16 cellular contexts compared by ENCODE assay signal in genomic region chr6:52454556-52454955, GRCh38. TPM values are rescaled to one million over a fixed set of nuclear protein-coding genes. Genes with fewer than 3 reads are reported as not detected.
DNase-seq lines count a peak whose midpoint lies in the region; ATAC-seq and FAIRE-seq lines count a peak whose summit lies in the region.
"Had no signal": no experiment of that assay in that cellular context is flagged by ENCODE, and none has a peak within 500 bp of the region (broad histone marks: within the 10 kb centered on the region; RNA-seq: fewer than 3 reads in every experiment).

No MANE protein-coding gene starts in this region.

- no peaks in the 10 kb centered on the region for H3K27me3 ChIP-seq in aorta (ENCODE audit: control insufficient read depth in 1 of 2, insufficient read depth in 2 of 2, low read length in 1 of 2)
- H3K27me3 ChIP-seq in right cardiac atrium (ENCODE audit: control insufficient read depth, insufficient read depth), result no peaks in the 10 kb centered on the region
- H3K27me3 ChIP-seq: neutrophil had no signal

- 63 to 95% methylated on average over 2 of the region's 2 CpGs for WGBS in aorta, 2 donors
- 93% methylated on average over 2 of the region's 2 CpGs for WGBS in right cardiac atrium

- in situ Hi-C loops in Caki2 (cut with HindIII; ENCODE audit: low pct_unique_long_range_greater_than_20kb, low sequenced_read_pairs), result no loop called here

- DNase-seq in Caki2 (ENCODE audit: low read depth) (peak; percentile 62), HTR-8/SVneo (ENCODE audit: insufficient read length, low spot score) (peak; percentile 14), astrocyte of the hippocampus (ENCODE audit: low read depth, low spot score) (peak; percentile 57), kidney glomerular epithelial cell (lab: John Stamatoyannopoulos, UW) (peak; percentile 80), aorta (no peak), right cardiac atrium (no peak), iPS-NIHi11 (ENCODE audit: low spot score) (no peak)
- DNase-seq: activated naive CD4-positive, alpha-beta T cell; Caco-2; caudate nucleus; NCI-H1417; NCI-H446 treated with DMSO at 0.1 percent for 48 hours; OCI-M1; stimulated activated CD4-positive, alpha-beta T cell treated with anti-CD3 and anti-CD28 coated beads, Interleukin-12 subunit alpha, Interleukin-12 subunit beta, amount 100 ng/mL, for 4 hours had no signal

- ATAC-seq in aorta (ENCODE audit: low FRiP score) (no peak), right cardiac atrium (no peak), GM19351 (IDR thresholded peaks at IDR 0.05; ENCODE audit: unreplicated experiment) (no peak)

- FAIRE-seq in HTR-8/SVneo (lab: Jason Lieb, UNC), result no peak

- H3K27ac ChIP-seq in aorta (ENCODE audit: low read depth in 1 of 2, low read length in 2 of 2), result no peak overlapping the region
- H3K27ac ChIP-seq in right cardiac atrium (ENCODE audit: low read length), result no peak overlapping the region
- H3K27ac ChIP-seq: neutrophil had no signal

- no peak overlapping the region for H3K4me3 ChIP-seq in aorta (ENCODE audit: low read length in 2 of 2)
- H3K4me3 ChIP-seq in right cardiac atrium (ENCODE audit: low read length), result no peak overlapping the region

- no peaks in the 10 kb centered on the region for H3K36me3 ChIP-seq in aorta (ENCODE audit: control insufficient read depth in 1 of 2, insufficient read depth in 2 of 2, low read length in 1 of 2)
- H3K36me3 ChIP-seq: neutrophil had no signal

- H3K4me1 ChIP-seq in aorta (ENCODE audit: control insufficient read depth in 1 of 2, insufficient read depth in 2 of 2, low read length in 2 of 2), result no peaks in the 10 kb centered on the region
- no peaks in the 10 kb centered on the region for H3K4me1 ChIP-seq in right cardiac atrium (ENCODE audit: control insufficient read depth, insufficient read depth, low read length)
- H3K4me1 ChIP-seq: Caco-2 had no signal

- intact Hi-C loops in aorta (cut with DNase I), result no loop called here
- intact Hi-C loops in right cardiac atrium (cut with DNase I), result no loop called here

- no peaks in the 10 kb centered on the region for H3K9me3 ChIP-seq in aorta (ENCODE audit: control insufficient read depth, low read length)
- no peaks in the 10 kb centered on the region for H3K9me3 ChIP-seq in right cardiac atrium (ENCODE audit: control insufficient read depth, low read length)
- H3K9me3 ChIP-seq: Caco-2 had no signal

RNA-seq across cellular contexts. Expression of gene EFHC1, which starts 34.4 kb away (rescaled TPM):
- 22.5 and 30.7 TPM in 2 replicates for total RNA-seq in Caki2 (2014; rRNA removed; shearing (Covaris generic); ENCODE audit: low replicate concordance)
- total RNA-seq in aorta (10 to 100 TPM; 13.2 to 29.0 TPM), right cardiac atrium (10 to 100 TPM in 3 of 4 donors, 1 to 10 TPM in 1; 9.0 to 10.5 (median 10.0) TPM)
- polyA plus RNA-seq in aorta (10 to 100 TPM in 1 of 2 donors, 1 to 10 TPM in 1; 3.0 to 51.5 TPM), right cardiac atrium (4.9 TPM)

Comparison
In these comparisons a context has a peak if more than half of its experiments do, and no peak if none do; other contexts are left out.
1. DNase-seq: peak in Caki2 (single experiment), HTR-8/SVneo (single experiment), astrocyte of the hippocampus (single experiment) and kidney glomerular epithelial cell (single experiment); none in aorta (0 of 2), right cardiac atrium (0 of 3) and iPS-NIHi11 (single experiment).